ENCODE assay signal across 8 cellular contexts in genomic region chr2:171598713-171599319, GRCh38.
DNase-seq lines count a peak whose midpoint lies in the region; ATAC-seq and TF ChIP-seq lines count a peak whose summit lies in the region.

No MANE protein-coding gene starts in this region.

- DNase-seq in A673 (ENCODE audit: low spot score) (peak; percentile 80), NCI-H1105 treated with DMSO at 0.1 percent for 48 hours (lab: John Stamatoyannopoulos, UW) (peak; percentile 65), SW 1271 (lab: John Stamatoyannopoulos, UW) (peak; percentile 19 to 69), mammary epithelial cell (peak; percentile 51), islet precursor cell (peak; percentile 60)
- DNase-seq in stimulated activated CD4-positive, alpha-beta T cell treated with anti-CD3 and anti-CD28 coated beads, Interleukin-4, amount 100 ng/mL, for 1 hour = peak; percentile 15

- no peak overlapping the region for H3K9ac ChIP-seq in mammary epithelial cell (ENCODE audit: insufficient read depth, low read length)

- TF ChIP-seq CTCF in A673 (conservative IDR thresholded peaks at IDR 0.05; ENCODE audit: low read depth, low read length) (peak; percentile 84), GM12875 (IDR thresholded peaks at IDR 0.05; ENCODE audit: borderline replicate concordance, insufficient read depth, low read depth, low read length) (peak; percentile 78), mammary epithelial cell (conservative IDR thresholded peaks at IDR 0.05 in 1 of 2, IDR thresholded peaks at IDR 0.05 in 1 of 2; ENCODE audit: extremely low read depth in 1 of 2, insufficient read depth in 1 of 2, low read depth in 1 of 2, low read length in 2 of 2) (peak; percentile 85 to 92)

- H3K36me3 ChIP-seq in A673 (ENCODE audit: insufficient read depth, low read length, poor library complexity, severe bottlenecking) = no peaks in the 10 kb centered on the region
- H3K36me3 ChIP-seq in mammary epithelial cell (ENCODE audit: insufficient read depth, low read length) = no peaks in the 10 kb centered on the region

- intact Hi-C loops in A673 (cut with micrococcal nuclease; ENCODE audit: unreplicated experiment) = loop anchor here (5.0 kb wide), 2 partner anchors 103 to 528 kb away; no protein-coding TSS in a partner anchor
- intact Hi-C loops in mammary epithelial cell (cut with micrococcal nuclease) = loop anchor here (1.0 to 5.0 kb wide), 4 partner anchors 88 to 503 kb away; partner anchors contain the start of genes DLX2 and DYNC1I2

- POLR2A ChIA-PET in A673 (lab: Charles Lee; ENCODE audit: low non-redundant PET) = no interaction called here

- H3K4me1 ChIP-seq in A673 (ENCODE audit: insufficient read depth, low read length, poor library complexity, severe bottlenecking) = peaks cover 5% of the 10 kb centered on the region
- H3K4me1 ChIP-seq in mammary epithelial cell (ENCODE audit: insufficient read depth, low read length) = peaks cover 21% of the 10 kb centered on the region

- CTCF ChIA-PET in A673 (lab: Charles Lee) = interaction anchor here (0.6 to 1.0 kb wide), 2 partner anchors 22 to 50 kb away, joined by 4 to 7 read pairs; no protein-coding TSS in a partner anchor
- CTCF ChIA-PET in mammary epithelial cell (lab: Charles Lee; ENCODE audit: low non-redundant PET) = interaction anchor here (0.5 to 0.7 kb wide), 2 partner anchors 20 to 88 kb away, joined by 3 to 10 read pairs; no protein-coding TSS in a partner anchor

- H2AFZ ChIP-seq in mammary epithelial cell (ENCODE audit: low read depth, low read length) = no peak overlapping the region

- no peak overlapping the region for H3K4me3 ChIP-seq in A673 (ENCODE audit: low read depth, low read length, poor library complexity, severe bottlenecking)
- H3K4me3 ChIP-seq in GM12875 (ENCODE audit: low read depth, low read length) = no peak overlapping the region
- H3K4me3 ChIP-seq in mammary epithelial cell (replicated peaks in 1 of 3; ENCODE audit: insufficient read depth in 1 of 3, low read depth in 2 of 3, low read length in 3 of 3) = no peak overlapping the region

- H3K27ac ChIP-seq in A673 (ENCODE audit: low read depth, low read length, poor library complexity, severe bottlenecking) (no peak overlapping the region), mammary epithelial cell (ENCODE audit: insufficient read depth, low read depth, low read length) (no peak overlapping the region)

- H3K27me3 ChIP-seq in A673 (replicated peaks; ENCODE audit: insufficient read depth, low read depth, low read length, poor library complexity) = no peaks in the 10 kb centered on the region
- no peaks in the 10 kb centered on the region for H3K27me3 ChIP-seq in mammary epithelial cell (ENCODE audit: insufficient read depth, low read length)

- no peaks in the 10 kb centered on the region for H3K79me2 ChIP-seq in mammary epithelial cell (ENCODE audit: insufficient read depth, low read length)

- peak; percentile 75 for ATAC-seq in HG02623 (IDR thresholded peaks at IDR 0.05; ENCODE audit: unreplicated experiment)

- WGBS in mammary epithelial cell (ENCODE audit: low coverage, missing lambda C conversion rate) = 3% methylated on average over 7 of the region's 7 CpGs

- in situ Hi-C loops in mammary epithelial cell (cut with MboI; ENCODE audit: low sequenced_read_pairs in 2 of 2) = loop anchor here (10.0 to 25.0 kb wide), 3 partner anchors 106 to 538 kb away; partner anchors contain the start of gene DLX2 (in 1 of the 2)

- dilution Hi-C loops in mammary epithelial cell (cut with HindIII; ENCODE audit: low sequenced_read_pairs) = no loop called here

- H3K4me2 ChIP-seq in mammary epithelial cell (ENCODE audit: insufficient read depth, low read depth, low read length) = peak overlapping the region; percentile 29

- H4K20me1 ChIP-seq in mammary epithelial cell (ENCODE audit: insufficient read depth, low read length) = no peaks in the 10 kb centered on the region

- H3K9me3 ChIP-seq in A673 (ENCODE audit: low read depth, low read length, poor library complexity, severe bottlenecking) (no peaks in the 10 kb centered on the region), mammary epithelial cell (replicated peaks; ENCODE audit: insufficient read depth, low read length) (no peaks in the 10 kb centered on the region)

- no TSS peak for BruUV-seq in A673 (replicated peaks; lab: Mats Ljungman, UMichigan)
- BruUV-seq in mammary epithelial cell (replicated peaks; lab: Mats Ljungman, UMichigan) = no TSS peak

Comparison
In these comparisons a context has a peak if more than half of its experiments do, and no peak if none do; other contexts are left out.
1. DNase-seq: peak in every context shown above with its lines; median percentile 80 in A673; 65 in NCI-H1105 treated with DMSO at 0.1 percent for 48 hours; 60 in islet precursor cell; 51 in mammary epithelial cell; 44 in SW 1271; 15 in stimulated activated CD4-positive, alpha-beta T cell treated with anti-CD3 and anti-CD28 coated beads, Interleukin-4, amount 100 ng/mL, for 1 hour.